In the genomic region with DNA sequence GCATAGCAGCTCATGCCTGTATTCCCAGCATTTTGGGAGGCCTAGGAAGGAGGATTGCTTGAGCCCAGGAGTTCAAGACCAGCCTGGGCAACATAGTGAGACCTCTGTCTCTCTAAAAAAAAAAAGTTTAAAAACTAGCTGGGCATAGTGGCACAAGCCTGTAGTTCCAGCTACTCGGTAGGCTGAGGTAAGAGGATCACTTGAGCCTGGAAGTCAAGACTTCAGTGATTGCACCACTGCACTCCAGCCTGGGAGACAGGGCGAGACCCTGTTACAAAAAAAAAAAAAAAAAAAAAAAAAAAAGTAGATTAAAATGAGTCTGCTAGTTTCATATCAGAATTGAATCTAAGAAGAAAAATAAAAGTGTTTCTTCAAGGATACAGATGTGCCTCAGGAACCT, we compare ENCODE assay signal across 28 cellular contexts. TPM values are rescaled to one million over a fixed set of nuclear protein-coding genes. Genes with fewer than 3 reads are reported as not detected.
DNase-seq lines count a peak whose midpoint lies in the region; ATAC-seq and TF ChIP-seq lines count a peak whose summit lies in the region.
"Had no signal": no experiment of that assay in that cellular context is flagged by ENCODE, and none has a peak within 500 bp of the region (broad histone marks: within the 10 kb centered on the region; RNA-seq: fewer than 3 reads in every experiment).

No MANE protein-coding gene starts in this region.

- H3K9me3 ChIP-seq in HCT116 (ENCODE audit: control insufficient read depth in 1 of 2, insufficient read depth in 1 of 2, low read depth in 1 of 2, low read length in 2 of 2), result no peaks in the 10 kb centered on the region
- no peaks in the 10 kb centered on the region for H3K9me3 ChIP-seq in RWPE2 (ENCODE audit: severe bottlenecking)
- H3K9me3 ChIP-seq in hepatocyte (ENCODE audit: low read depth), result no peaks in the 10 kb centered on the region
- H3K9me3 ChIP-seq in smooth muscle cell (replicated peaks; ENCODE audit: low read depth), result no peaks in the 10 kb centered on the region
- H3K9me3 ChIP-seq in WERI-Rb-1 (ENCODE audit: severe bottlenecking), result no peaks in the 10 kb centered on the region
- no peaks in the 10 kb centered on the region for H3K9me3 ChIP-seq in right lobe of liver
- H3K9me3 ChIP-seq: BLaER1 treated with 17β-estradiol and CSF1 and Interleukin-3, amounts not matched to agents 10 nM and 100 nM; right atrium auricular region; spleen; stomach; vagina had no signal

- DNase-seq in HCT116 (ENCODE audit: low read depth, low spot score) (no peak), RWPE2 (ENCODE audit: low spot score) (no peak), hepatocyte (ENCODE audit: low spot score) (no peak), smooth muscle cell (lab: John Stamatoyannopoulos, UW; ENCODE audit: unreplicated experiment) (no peak), WERI-Rb-1 (no peak), HuH-7.5 (ENCODE audit: low spot score) (no peak), right lobe of liver (no peak)
- DNase-seq: activated CD4-positive, alpha-beta memory T cell treated with anti-CD3 and anti-CD28 coated beads for 36 hours; activated CD8-positive, alpha-beta memory T cell treated with anti-CD3 and anti-CD28 coated beads, Interleukin-2, amount 50 U/mL, for 4 hours; activated naive CD4-positive, alpha-beta T cell; activated naive CD8-positive, alpha-beta T cell treated with anti-CD3 and anti-CD28 coated beads, Interleukin-2, amount 50 U/mL, for 24 hours; DMS79 treated with DMSO at 0.1 percent for 48 hours; dorsolateral prefrontal cortex; hypothalamus; left colon; NCI-H1048; posterior cingulate gyrus; spleen; stimulated activated CD4-positive, alpha-beta T cell treated with anti-CD3 and anti-CD28 coated beads, Interleukin-2, amount 100 ng/mL, for 24 hours; stomach; T-helper 17 cell had no signal

- H3F3A ChIP-seq in smooth muscle cell (ENCODE audit: low read depth), result peaks cover 22% of the 10 kb centered on the region

- H2AFZ ChIP-seq in HCT116 (ENCODE audit: low read depth, low read length, poor library complexity, severe bottlenecking) (no peak overlapping the region), hepatocyte (no peak overlapping the region), smooth muscle cell (ENCODE audit: low read depth) (no peak overlapping the region)
- H2AFZ ChIP-seq: GM23338 had no signal

- H3K79me2 ChIP-seq in HCT116 (ENCODE audit: insufficient read depth, low read length) (peaks cover 3% of the 10 kb centered on the region; the same call in 1 of the 2 replicates), hepatocyte (peaks cover 5% of the 10 kb centered on the region), smooth muscle cell (ENCODE audit: low read depth) (no peaks in the 10 kb centered on the region)

- ATAC-seq in HCT116, result no peak
- ATAC-seq in RWPE2 (ENCODE audit: low read depth), result no peak
- no peak for ATAC-seq in right lobe of liver
- ATAC-seq: activated CD4-positive, CD25-positive, alpha-beta regulatory T cell treated with anti-CD3 and anti-CD28 coated beads, Interleukin-2, amount 50 U/mL, for 24 hours; activated naive CD8-positive, alpha-beta T cell treated with anti-CD3 and anti-CD28 coated beads, Interleukin-2, amount 50 U/mL, for 24 hours; GM23338; left colon; T-helper 17 cell had no signal

- H4K20me1 ChIP-seq in HCT116 (ENCODE audit: insufficient read depth), result no peaks in the 10 kb centered on the region
- no peaks in the 10 kb centered on the region for H4K20me1 ChIP-seq in hepatocyte (ENCODE audit: insufficient read depth, poor library complexity, severe bottlenecking)
- H4K20me1 ChIP-seq in smooth muscle cell (ENCODE audit: low read depth), result no peaks in the 10 kb centered on the region

- TF ChIP-seq POLR2A in HCT116 (IDR thresholded peaks at IDR 0.05; ENCODE audit: borderline replicate concordance, extremely low read depth, insufficient read depth, insufficient read length) (no peak), right lobe of liver (IDR thresholded peaks at IDR 0.05) (no peak)

- POLR2A ChIA-PET in HCT116 (lab: Charles Lee), result no interaction called here

- H3K4me2 ChIP-seq in HCT116 (ENCODE audit: low read length) (peak overlapping the region; percentile 59; the same call in 1 of the 2 replicates), hepatocyte (no peak overlapping the region), smooth muscle cell (no peak overlapping the region)
- H3K4me2 ChIP-seq: GM23338 had no signal

- no TSS peak for BruUV-seq in HCT116 (replicated peaks; lab: Mats Ljungman, UMichigan)

- H3K9me2 ChIP-seq in HCT116 (ENCODE audit: insufficient read depth) (no peaks in the 10 kb centered on the region), hepatocyte (replicated peaks; ENCODE audit: insufficient read depth) (no peaks in the 10 kb centered on the region)

- RAD21 ChIA-PET in HCT116 (lab: Charles Lee; ENCODE audit: low non-redundant PET in 1 of 2, low total read pairs in 2 of 2, uncharacterized antibody in 2 of 2, unreplicated experiment in 2 of 2), result no interaction called here

- 90% methylated on average over 2 of the region's 2 CpGs for whole genome bisulfite sequencing in hepatocyte (ENCODE audit: low lambda C conversion rate, missing lambda C conversion rate)
- 91% methylated on average over 2 of the region's 2 CpGs for WGBS in smooth muscle cell (ENCODE audit: low lambda C conversion rate)
- WGBS in right lobe of liver (ENCODE audit: insufficient coverage, low coverage, low lambda C conversion rate, missing lambda C conversion rate), result 66% methylated on average over 2 of the region's 2 CpGs

- H3K9ac ChIP-seq in HCT116 (ENCODE audit: low read length) (peak overlapping the region; percentile 49), smooth muscle cell (ENCODE audit: low read depth) (no peak overlapping the region)
- H3K9ac ChIP-seq: BLaER1 treated with 17β-estradiol and CSF1 and Interleukin-3, amounts not matched to agents 10 nM and 100 nM had no signal

- H3K27me3 ChIP-seq in HCT116 (ENCODE audit: insufficient read depth, low read length) (no peaks in the 10 kb centered on the region), RWPE2 (ENCODE audit: insufficient read depth, poor library complexity, severe bottlenecking) (no peaks in the 10 kb centered on the region), hepatocyte (no peaks in the 10 kb centered on the region), smooth muscle cell (ENCODE audit: low read depth) (no peaks in the 10 kb centered on the region), WERI-Rb-1 (ENCODE audit: insufficient read depth, low read depth, severe bottlenecking) (no peaks in the 10 kb centered on the region), right lobe of liver (no peaks in the 10 kb centered on the region)
- H3K27me3 ChIP-seq: dorsolateral prefrontal cortex, right atrium auricular region, spleen, stomach, vagina had no signal

- H3K4me1 ChIP-seq in HCT116 (ENCODE audit: control insufficient read depth in 1 of 2, insufficient read depth in 2 of 2, low read length in 2 of 2) (peaks cover 45 to 77% of the 10 kb centered on the region in 2 experiments), RWPE2 (ENCODE audit: insufficient read depth, poor library complexity, severe bottlenecking) (peaks cover 52% of the 10 kb centered on the region), hepatocyte (ENCODE audit: insufficient read depth) (peaks cover 19% of the 10 kb centered on the region), smooth muscle cell (ENCODE audit: low read depth) (peaks cover 14% of the 10 kb centered on the region), right lobe of liver (peaks cover 0 to 16% (median 2%) of the 10 kb centered on the region in 4 donors)
- H3K4me1 ChIP-seq: vagina had no signal

- H3K36me3 ChIP-seq in HCT116 (ENCODE audit: control insufficient read depth in 1 of 2, insufficient read depth in 2 of 2, low read length in 2 of 2), result peaks cover 0 to 5% of the 10 kb centered on the region in 2 experiments; a peak in 2 of 4 replicates
- peaks cover 51% of the 10 kb centered on the region for H3K36me3 ChIP-seq in RWPE2 (ENCODE audit: low read depth)
- H3K36me3 ChIP-seq in hepatocyte (replicated peaks; ENCODE audit: insufficient read depth, low read depth), result no peaks in the 10 kb centered on the region
- no peaks in the 10 kb centered on the region for H3K36me3 ChIP-seq in smooth muscle cell (ENCODE audit: low read depth)
- H3K36me3 ChIP-seq in WERI-Rb-1, result peaks cover 10% of the 10 kb centered on the region
- peaks cover 0 to 11% (median 4%) of the 10 kb centered on the region in 4 donors for H3K36me3 ChIP-seq in right lobe of liver

- no peak for TF ChIP-seq RAD21 in HCT116 (IDR thresholded peaks at IDR 0.05; ENCODE audit: low read depth)

- CTCF ChIA-PET in HCT116 (lab: Charles Lee), result interaction anchor here (2.5 kb wide), 1 partner anchor 28 kb away, joined by 9 read pairs; no protein-coding TSS in a partner anchor

- H3K27ac ChIP-seq in HCT116 (ENCODE audit: low read depth, low read length), result no peak overlapping the region
- H3K27ac ChIP-seq in RWPE2 (ENCODE audit: poor library complexity, severe bottlenecking), result peak overlapping the region; percentile 96
- peak overlapping the region; percentile 81 for H3K27ac ChIP-seq in hepatocyte
- H3K27ac ChIP-seq in smooth muscle cell (ENCODE audit: low read depth), result peak overlapping the region; percentile 96
- H3K27ac ChIP-seq in WERI-Rb-1, result no peak overlapping the region
- no peak overlapping the region for H3K27ac ChIP-seq in right lobe of liver
- H3K27ac ChIP-seq: BLaER1 treated with 17β-estradiol and CSF1 and Interleukin-3, amounts not matched to agents 10 nM and 100 nM; dorsolateral prefrontal cortex; right atrium auricular region; SK-N-MC; stomach; vagina had no signal

- H3K4me3 ChIP-seq in HCT116 (replicated peaks in 1 of 2; ENCODE audit: low read depth in 1 of 2, low read length in 2 of 2) (no peak overlapping the region), RWPE2 (ENCODE audit: severe bottlenecking) (no peak overlapping the region), hepatocyte (no peak overlapping the region), smooth muscle cell (no peak overlapping the region), WERI-Rb-1 (ENCODE audit: low read depth, low read length) (no peak overlapping the region), right lobe of liver (no peak overlapping the region)
- H3K4me3 ChIP-seq: BLaER1 treated with 17β-estradiol and CSF1 and Interleukin-3, amounts not matched to agents 10 nM and 100 nM; dorsolateral prefrontal cortex; GM23338; right atrium auricular region; SK-N-MC; spleen; stomach; vagina had no signal

- intact Hi-C loops in HCT116 (cut with micrococcal nuclease), result no loop called here
- intact Hi-C loops in right lobe of liver (cut with DNase I), result no loop called here

- TF ChIP-seq CTCF in HCT116 (IDR thresholded peaks at IDR 0.05 in 2 of 3, conservative IDR thresholded peaks at IDR 0.05 in 1 of 3; ENCODE audit: borderline replicate concordance in 1 of 3, insufficient read depth in 1 of 3, low read depth in 2 of 3, low read length in 2 of 3) (no peak), RWPE2 (IDR thresholded peaks at IDR 0.05; ENCODE audit: poor library complexity, severe bottlenecking) (no peak), hepatocyte (IDR thresholded peaks at IDR 0.05; ENCODE audit: poor library complexity) (no peak), smooth muscle cell (IDR thresholded peaks at IDR 0.05; ENCODE audit: borderline replicate concordance, insufficient read depth, poor library complexity, severe bottlenecking) (no peak), WERI-Rb-1 (IDR thresholded peaks at IDR 0.05; ENCODE audit: low read depth, low read length) (no peak), right lobe of liver (IDR thresholded peaks at IDR 0.05) (no peak)

RNA-seq across cellular contexts. Expression of gene ANPEP, which starts 32.4 kb away (rescaled TPM):
- total RNA-seq in HCT116 (2021; ENCODE audit: unreplicated experiment) (1.5 TPM), hepatocyte (115 and 137 TPM in 2 replicates), smooth muscle cell (11.6 and 12.9 TPM in 2 replicates), right lobe of liver (100 to 1,000 TPM; 204 to 386 (median 363) TPM)
- polyA plus RNA-seq in HCT116 (2012), result 0.26 and 0.29 TPM in 2 replicates
- polyA plus RNA-seq in hepatocyte (123 and 166 TPM in 2 replicates), smooth muscle cell (16.0 and 17.6 TPM in 2 replicates)
- polyA plus RNA-seq: neural cell had no signal

RNA-seq across cellular contexts. Expression of gene AP3S2, which starts 46.7 kb away (rescaled TPM):
- 23.3 TPM for total RNA-seq in HCT116 (2021; ENCODE audit: unreplicated experiment)
- polyA plus RNA-seq in HCT116 (2012), result 10.8 and 15.9 TPM in 2 replicates
- 51.7 and 61.2 TPM in 2 replicates for total RNA-seq in hepatocyte
- polyA plus RNA-seq in hepatocyte, result 14.2 and 15.6 TPM in 2 replicates
- total RNA-seq in smooth muscle cell, result 54.7 and 55.8 TPM in 2 replicates
- polyA plus RNA-seq in smooth muscle cell, result 9.4 and 19.1 TPM in 2 replicates
- total RNA-seq in right lobe of liver, result 10 to 100 TPM; 23.2 to 45.7 (median 27.2) TPM

Comparison
In these comparisons a context has a peak if more than half of its experiments do, and no peak if none do; other contexts are left out.
1. H3K27ac ChIP-seq: peak in RWPE2 (single experiment), hepatocyte (single experiment) and smooth muscle cell (single experiment); none in HCT116 (single experiment), WERI-Rb-1 (single experiment) and right lobe of liver (0 of 3).